In the genomic region with DNA sequence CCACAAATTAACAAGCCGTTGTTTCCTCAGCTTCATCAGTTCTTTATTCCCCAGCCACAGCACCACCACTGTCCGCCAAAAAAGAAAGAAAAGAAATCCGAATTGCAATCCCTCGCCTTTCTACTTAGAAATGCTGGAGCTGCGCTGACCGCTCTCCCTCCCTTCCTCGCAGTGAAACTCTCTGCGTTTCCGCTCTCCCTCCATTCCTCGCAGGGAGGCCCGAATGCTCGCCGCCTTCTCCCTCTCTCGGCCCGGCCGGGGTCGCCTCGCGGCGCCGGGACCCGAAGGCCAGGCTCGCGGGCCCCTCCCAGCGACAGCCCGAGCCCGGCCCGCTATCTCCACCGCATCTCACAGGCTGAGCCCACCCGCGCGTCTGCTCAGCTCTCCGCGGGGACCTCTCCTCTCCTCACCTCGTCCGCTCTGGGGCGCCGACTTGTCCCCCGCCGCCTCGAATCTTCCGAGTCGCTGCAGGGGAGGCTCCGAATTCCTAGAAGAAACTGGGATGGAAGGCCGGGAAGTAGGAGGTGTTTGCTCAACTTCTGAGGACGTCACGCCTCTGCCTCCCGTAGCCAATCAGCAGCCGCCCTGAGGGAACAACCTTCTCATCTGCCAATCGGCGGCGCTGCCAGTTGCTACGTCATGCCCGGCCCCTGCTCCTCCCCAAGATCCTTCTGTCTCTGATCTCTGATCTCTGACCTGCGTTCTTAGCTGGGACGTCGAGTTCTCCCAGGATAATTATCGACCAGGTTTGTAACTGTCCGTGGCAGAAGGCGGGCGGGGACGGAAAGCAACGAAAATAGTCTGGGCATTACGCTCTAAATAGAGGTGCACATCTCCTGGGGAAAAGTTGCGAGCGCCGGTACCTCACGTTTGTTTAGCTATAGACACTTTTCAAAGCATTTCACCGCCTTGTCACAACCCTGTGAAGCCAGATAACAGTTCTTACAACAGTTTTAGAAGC, we compare ENCODE assay signal across 8 cellular contexts. TPM values are rescaled to one million over a fixed set of nuclear protein-coding genes. Genes with fewer than 3 reads are reported as not detected.
DNase-seq lines count a peak whose midpoint lies in the region; ATAC-seq and TF ChIP-seq lines count a peak whose summit lies in the region.

Gene AASS (minus strand): TSS at position 499 of the 961 bp plus-strand sequence. CDS start 10,523 bp downstream, outside the sequence.

- peaks cover 19% of the 10 kb centered on the region for H3K4me1 Mint-ChIP-seq in activated naive CD8-positive, alpha-beta T cell (ENCODE audit: low read depth)

- H3K36me3 Mint-ChIP-seq in activated naive CD8-positive, alpha-beta T cell, result no peaks in the 10 kb centered on the region

- peak within 1 kb of the TSS; percentile 97 for H3K4me3 Mint-ChIP-seq in activated naive CD8-positive, alpha-beta T cell

- peak within 1 kb of the TSS; percentile 5 for H2AK5ac ChIP-seq in neuronal stem cell (ENCODE audit: low read depth, low read length)

- H3K79me1 ChIP-seq in neuronal stem cell (ENCODE audit: low read depth, low read length), result no peaks in the 10 kb centered on the region

- H4K91ac ChIP-seq in neuronal stem cell (ENCODE audit: low read depth, low read length, poor library complexity), result no peak within 1 kb of the TSS

- H3K27ac Mint-ChIP-seq in activated naive CD8-positive, alpha-beta T cell, result peak within 1 kb of the TSS; percentile 23

- H3K4me3 ChIP-seq in neuronal stem cell (ENCODE audit: low read length in 2 of 2) (peak within 1 kb of the TSS; percentile 82 to 85), stomach smooth muscle (ENCODE audit: low read length in 2 of 2) (peak within 1 kb of the TSS; percentile 78 to 93)

- H2BK12ac ChIP-seq in neuronal stem cell (ENCODE audit: low read length), result no peak within 1 kb of the TSS

- TF ChIP-seq RAD21 in Ishikawa (IDR thresholded peaks at IDR 0.05; ENCODE audit: low read depth), result no peak

- H3K27me3 Mint-ChIP-seq in activated naive CD8-positive, alpha-beta T cell, result peaks cover 23% of the 10 kb centered on the region

- no peak within 1 kb of the TSS for H4K8ac ChIP-seq in neuronal stem cell (ENCODE audit: low read depth, low read length)

- H3K36me3 ChIP-seq in neuronal stem cell (replicated peaks in 1 of 2; ENCODE audit: control insufficient read depth in 2 of 2, insufficient read depth in 2 of 2, low read length in 2 of 2), result no peaks in the 10 kb centered on the region
- H3K36me3 ChIP-seq in stomach smooth muscle (ENCODE audit: control insufficient read depth in 2 of 2, insufficient read depth in 2 of 2, low read length in 2 of 2), result no peaks in the 10 kb centered on the region

- H3K4ac ChIP-seq in neuronal stem cell (ENCODE audit: low read length), result no peak within 1 kb of the TSS

- peak within 1 kb of the TSS; percentile 76 for H3K23ac ChIP-seq in neuronal stem cell (ENCODE audit: low read depth, low read length, poor library complexity)

- H3K27me3 ChIP-seq in neuronal stem cell (ENCODE audit: control insufficient read depth in 3 of 3, insufficient read depth in 3 of 3, low read depth in 1 of 3, low read length in 3 of 3) (peaks cover 0 to 30% (median 0%) of the 10 kb centered on the region in 3 experiments), stomach smooth muscle (ENCODE audit: control insufficient read depth in 1 of 2, insufficient read depth in 2 of 2, low read length in 2 of 2) (no peaks in the 10 kb centered on the region)

- peak within 1 kb of the TSS; percentile 94 for H3K18ac ChIP-seq in neuronal stem cell (ENCODE audit: low read length)

- in situ Hi-C loops in SK-MEL-5 (cut with HindIII; ENCODE audit: low pct_unique_long_range_greater_than_20kb, low sequenced_read_pairs), result no loop called here

- no peaks in the 10 kb centered on the region for H3K9me3 ChIP-seq in neuronal stem cell (replicated peaks in 1 of 2; ENCODE audit: control insufficient read depth in 2 of 2, insufficient read depth in 1 of 2, low read depth in 1 of 2, low read length in 2 of 2)
- no peaks in the 10 kb centered on the region for H3K9me3 ChIP-seq in stomach smooth muscle (ENCODE audit: control insufficient read depth in 2 of 2, low read length in 2 of 2)

- H2BK15ac ChIP-seq in neuronal stem cell (ENCODE audit: low read length), result peak within 1 kb of the TSS; percentile 5

- peak; percentile 100 for ATAC-seq in GM21717 (IDR thresholded peaks at IDR 0.05; ENCODE audit: unreplicated experiment)

- H3K9ac ChIP-seq in neuronal stem cell (ENCODE audit: low read depth, low read length, poor library complexity) (peak within 1 kb of the TSS; percentile 95), stomach smooth muscle (ENCODE audit: low read length in 2 of 2) (peak within 1 kb of the TSS; percentile 85 to 98)

- H3K4me2 ChIP-seq in neuronal stem cell (ENCODE audit: insufficient read depth, low read length, poor library complexity, severe bottlenecking), result peak within 1 kb of the TSS; percentile 51

- H3K27ac ChIP-seq in neuronal stem cell (replicated peaks; ENCODE audit: low read length) (peak within 1 kb of the TSS; percentile 93), stomach smooth muscle (ENCODE audit: low read length) (peak within 1 kb of the TSS; percentile 100)

- peak within 1 kb of the TSS; percentile 87 for H2BK5ac ChIP-seq in neuronal stem cell (ENCODE audit: low read length)

- DNase-seq in D341Med (ENCODE audit: low spot score), result peak; percentile 91
- DNase-seq in SK-MEL-5 (ENCODE audit: low read depth, low spot score), result peak; percentile 99
- peak; percentile 99 for DNase-seq in globus pallidus (ENCODE audit: low spot score)
- peak; percentile 96 for DNase-seq in neuronal stem cell (ENCODE audit: low spot score)

- no peak within 1 kb of the TSS for H2BK120ac ChIP-seq in neuronal stem cell (ENCODE audit: low read depth, low read length)

- H3K14ac ChIP-seq in neuronal stem cell (ENCODE audit: low read length), result peak within 1 kb of the TSS; percentile 2

- peaks cover 2% of the 10 kb centered on the region in 2 donors for H3K4me1 ChIP-seq in neuronal stem cell (ENCODE audit: control insufficient read depth in 2 of 2, insufficient read depth in 1 of 2, low read depth in 1 of 2, low read length in 2 of 2)
- peaks cover 12% of the 10 kb centered on the region for H3K4me1 ChIP-seq in stomach smooth muscle (ENCODE audit: control insufficient read depth, insufficient read depth, low read length)

- H2AFZ ChIP-seq in neuronal stem cell (ENCODE audit: low read length), result peak within 1 kb of the TSS; percentile 98

- no peaks in the 10 kb centered on the region for H3K9me3 Mint-ChIP-seq in activated naive CD8-positive, alpha-beta T cell (ENCODE audit: low read depth)

- no CpG with 5 or more reads among the region's 69 CpGs for WGBS in neuronal stem cell (ENCODE audit: extremely low coverage in 2 of 2, insufficient read length in 2 of 2, insufficient replicate concordance in 1 of 2), 2 donors

- TF ChIP-seq EP300 in Ishikawa (IDR thresholded peaks at IDR 0.05; ENCODE audit: borderline replicate concordance), result no peak

TF ChIP-seq in Ishikawa, 13 proteins besides CTCF, POLR2A, EP300 and RAD21:
- no peak for TF ChIP-seq TAF1 (IDR thresholded peaks at IDR 0.05; ENCODE audit: low read depth)
- no peak for TF ChIP-seq ZBTB7A (IDR thresholded peaks at IDR 0.05; ENCODE audit: low read depth)
- no peak for TF ChIP-seq REST (IDR thresholded peaks at IDR 0.05; ENCODE audit: low read depth)
- no peak for TF ChIP-seq YY1 (IDR thresholded peaks at IDR 0.05; ENCODE audit: low read depth)
- TF ChIP-seq MAX (IDR thresholded peaks at IDR 0.05), result 0 out of 2 replicates have a peak, but pooled peaks have one; percentile 30
- TF ChIP-seq USF1 (IDR thresholded peaks at IDR 0.05), result no peak
- peak; percentile 54; the same call in 1 of the 2 replicates for TF ChIP-seq CEBPB (IDR thresholded peaks at IDR 0.05)
- TF ChIP-seq CREB1 (IDR thresholded peaks at IDR 0.05; ENCODE audit: low read depth), result peak; percentile 82

RNA-seq across cellular contexts. Expression of gene AASS, which starts in this region (rescaled TPM):
- 12.6 and 14.9 TPM in 2 replicates for total RNA-seq in SK-MEL-5 (2014; rRNA removed; shearing (Covaris generic))
- 4.9 and 7.0 TPM in 2 replicates for polyA plus RNA-seq in SK-MEL-5 (2015; cell fraction: cytosol; rRNA removed)
- 42.7 and 58.9 TPM in 2 replicates for polyA plus RNA-seq in SK-MEL-5 (2015; cell fraction: nucleus; rRNA removed)
- 54.8 TPM for polyA plus RNA-seq in neuronal stem cell (2013, experiment 1 of 2)
- polyA plus RNA-seq in neuronal stem cell (2013, experiment 2 of 2), result 57.4 TPM

Comparison
In these comparisons a context has a peak if more than half of its experiments do, and no peak if none do; other contexts are left out.
1. Peak in every context shown above with its lines: DNase-seq, ATAC-seq, H3K4me3 ChIP-seq and H3K27ac ChIP-seq.